14 cellular contexts compared by ENCODE assay signal in genomic region chr12:99249543-99249942, GRCh38.
DNase-seq lines count a peak whose midpoint lies in the region; ATAC-seq, FAIRE-seq and TF ChIP-seq lines count a peak whose summit lies in the region.
"Had no signal": no experiment of that assay in that cellular context is flagged by ENCODE, and none has a peak within 500 bp of the region (broad histone marks: within the 10 kb centered on the region; RNA-seq: fewer than 3 reads in every experiment).

No MANE protein-coding gene starts in this region.

- no peak overlapping the region; the same call in 1 of the 2 replicates for H2AK5ac ChIP-seq in H1 (ENCODE audit: low read depth, low read length)

- no peak overlapping the region for H3K18ac ChIP-seq in H1 (ENCODE audit: extremely low read depth, low read length)

- H2BK20ac ChIP-seq in H1 (ENCODE audit: low read length), result 0 out of 2 replicates have a peak overlapping the region, but pooled peaks have one; percentile 11

- POLR2A ChIA-PET in H1 (lab: Charles Lee; ENCODE audit: partially characterized antibody), result interaction anchor here (1.1 to 2.2 kb wide), 3 partner anchors 9 to 15 kb away, joined by 3 to 5 read pairs (median 4); no protein-coding TSS in a partner anchor

- CTCF ChIA-PET in H1 (lab: Charles Lee; ENCODE audit: partially characterized antibody), result interaction anchor here (1.1 to 3.2 kb wide), 3 partner anchors 9 to 22 kb away, joined by 3 to 15 read pairs (median 9); no protein-coding TSS in a partner anchor

- no peak overlapping the region for H3K27ac Mint-ChIP-seq in neural progenitor cell
- H3K27ac Mint-ChIP-seq: B cell; CD8-positive, alpha-beta T cell had no signal

- H3K14ac ChIP-seq in H1 (ENCODE audit: insufficient read length), result no peak overlapping the region

- no peaks in the 10 kb centered on the region for H4K20me1 ChIP-seq in H1 (replicated peaks in 1 of 2; ENCODE audit: control insufficient read depth in 1 of 2, insufficient read depth in 2 of 2, low read length in 2 of 2)
- H4K20me1 ChIP-seq in neural progenitor cell (ENCODE audit: low read depth), result no peaks in the 10 kb centered on the region
- H4K20me1 ChIP-seq: BLaER1 treated with 17β-estradiol and CSF1 and Interleukin-3, amounts not matched to agents 10 nM and 100 nM had no signal

- H3F3A ChIP-seq in neural progenitor cell (ENCODE audit: low read depth), result peaks cover 3% of the 10 kb centered on the region

- H3K4me3 Mint-ChIP-seq in neural progenitor cell, result no peak overlapping the region
- H3K4me3 Mint-ChIP-seq: B cell; CD8-positive, alpha-beta T cell had no signal

- TF ChIP-seq EP300 in H1 (IDR thresholded peaks at IDR 0.05; ENCODE audit: borderline replicate concordance in 1 of 2, low read depth in 2 of 2, low read length in 2 of 2), result no peak

- ATAC-seq in Right ventricle myocardium superior (ENCODE audit: poor library complexity) (no peak), HG03025 (IDR thresholded peaks at IDR 0.05; ENCODE audit: low FRiP score, unreplicated experiment) (no peak)
- ATAC-seq: CD8-positive, alpha-beta T cell had no signal

- peaks cover under 1% of the 10 kb centered on the region for H3K9me3 Mint-ChIP-seq in neural progenitor cell

- intact Hi-C loops in Right ventricle myocardium superior (cut with DNase I), result no loop called here

- peak overlapping the region; percentile 29 for H4K91ac ChIP-seq in H1 (replicated peaks; ENCODE audit: insufficient read length, low read length)

- H3K27me3 Mint-ChIP-seq in neural progenitor cell (ENCODE audit: insufficient read depth, low read depth), result no peaks in the 10 kb centered on the region
- H3K27me3 Mint-ChIP-seq: B cell had no signal

- H3K4me1 Mint-ChIP-seq in neural progenitor cell, result peaks cover 27% of the 10 kb centered on the region
- H3K4me1 Mint-ChIP-seq: B cell had no signal

- no peaks in the 10 kb centered on the region for H3K79me1 ChIP-seq in H1 (ENCODE audit: low read depth, low read length)

- no peak overlapping the region for H3K4me3 ChIP-seq in HUES48 (ENCODE audit: low read depth, low read length)
- no peak overlapping the region for H3K4me3 ChIP-seq in H1 (ENCODE audit: extremely low read depth in 1 of 4, insufficient read depth in 2 of 4, low read depth in 3 of 4, low read length in 4 of 4)
- H3K4me3 ChIP-seq in neural progenitor cell, result no peak overlapping the region
- H3K4me3 ChIP-seq: BLaER1 treated with 17β-estradiol and CSF1 and Interleukin-3, amounts not matched to agents 10 nM and 100 nM had no signal

- H3K23ac ChIP-seq in H1 (ENCODE audit: insufficient read length), result no peak overlapping the region

- H3K36me3 ChIP-seq in HUES48 (ENCODE audit: control insufficient read depth, insufficient read depth, low read length) (no peaks in the 10 kb centered on the region), H1 (ENCODE audit: control insufficient read depth in 2 of 4, insufficient read depth in 4 of 4, low read length in 3 of 4) (no peaks in the 10 kb centered on the region), neural progenitor cell (no peaks in the 10 kb centered on the region)

- FAIRE-seq in H1 (lab: Jason Lieb, UNC), result no peak

- no peaks in the 10 kb centered on the region for H3K36me3 Mint-ChIP-seq in neural progenitor cell
- H3K36me3 Mint-ChIP-seq: CD8-positive, alpha-beta T cell had no signal

- H3K4ac ChIP-seq in H1 (replicated peaks; ENCODE audit: insufficient read length, low read depth, low read length), result no peak overlapping the region

- H4K5ac ChIP-seq in H1 (ENCODE audit: insufficient read length, low read depth, low read length), result no peak overlapping the region

- 85% methylated on average over 4 of the region's 4 CpGs; no CpG with 5 or more reads in 1 of the 2 experiments for WGBS in H1 (ENCODE audit: extremely low coverage in 1 of 2, insufficient coverage in 1 of 2, insufficient read length in 1 of 2, insufficient replicate concordance in 2 of 2, low coverage in 1 of 2, low lambda C conversion rate in 2 of 2, missing lambda C conversion rate in 1 of 2), 2 experiments

- no peak overlapping the region for H2AFZ ChIP-seq in H1 (ENCODE audit: low read length)
- no peak overlapping the region for H2AFZ ChIP-seq in neural progenitor cell (replicated peaks)

- TF ChIP-seq CTCF in H1 (IDR thresholded peaks at IDR 0.05; ENCODE audit: control extremely low read depth in 1 of 3, insufficient read depth in 1 of 3, low read depth in 1 of 3, low read length in 3 of 3) (no peak), neural progenitor cell (IDR thresholded peaks at IDR 0.05) (no peak)

- no peak for TF ChIP-seq RAD21 in H1 (IDR thresholded peaks at IDR 0.05 in 1 of 2, conservative IDR thresholded peaks at IDR 0.05 in 1 of 2; ENCODE audit: low read depth in 2 of 2, low read length in 2 of 2)

- H3K9ac ChIP-seq in HUES48 (ENCODE audit: low read depth, low read length) (no peak overlapping the region), H1 (replicated peaks in 1 of 4; ENCODE audit: extremely low read depth in 1 of 4, low read depth in 3 of 4, low read length in 3 of 4) (no peak overlapping the region), neural progenitor cell (no peak overlapping the region)
- H3K9ac ChIP-seq: BLaER1 treated with 17β-estradiol and CSF1 and Interleukin-3, amounts not matched to agents 10 nM and 100 nM had no signal

- H3K79me2 ChIP-seq in H1 (ENCODE audit: control insufficient read depth in 1 of 2, insufficient read depth in 2 of 2, low read length in 2 of 2), result no peaks in the 10 kb centered on the region
- H3K79me2 ChIP-seq in neural progenitor cell (ENCODE audit: low read depth), result no peaks in the 10 kb centered on the region

- H3K23me2 ChIP-seq in H1 (ENCODE audit: low read depth, low read length), result no peaks in the 10 kb centered on the region

- TF ChIP-seq POLR2A in H1 (IDR thresholded peaks at IDR 0.05; ENCODE audit: control extremely low read depth in 1 of 2, low read depth in 2 of 2, low read length in 2 of 2), result no peak

- H3K56ac ChIP-seq in H1 (replicated peaks; ENCODE audit: insufficient read length, low read depth, low read length), result no peak overlapping the region

- peak overlapping the region; percentile 47; the same call in 1 of the 2 replicates for H2BK5ac ChIP-seq in H1 (ENCODE audit: low read depth, low read length)

- H2BK120ac ChIP-seq in H1 (replicated peaks; ENCODE audit: low read depth, low read length), result no peak overlapping the region

- no peaks in the 10 kb centered on the region for H3K27me3 ChIP-seq in HUES48 (ENCODE audit: control insufficient read depth, insufficient read depth, low read length)
- H3K27me3 ChIP-seq in H1 (replicated peaks in 1 of 4; ENCODE audit: control insufficient read depth in 3 of 4, extremely low read depth in 1 of 4, insufficient read depth in 3 of 4, low read length in 3 of 4), result no peaks in the 10 kb centered on the region
- H3K27me3 ChIP-seq in neural progenitor cell, result no peaks in the 10 kb centered on the region
- H3K27me3 ChIP-seq: BLaER1 treated with 17β-estradiol and CSF1 and Interleukin-3, amounts not matched to agents 10 nM and 100 nM had no signal

- no peak overlapping the region for H2BK15ac ChIP-seq in H1 (ENCODE audit: low read length)

- H3K4me1 ChIP-seq in HUES48 (ENCODE audit: control insufficient read depth, insufficient read depth, low read length) (peaks cover 21% of the 10 kb centered on the region), H1 (replicated peaks in 1 of 4; ENCODE audit: control insufficient read depth in 3 of 4, insufficient read depth in 4 of 4, low read length in 3 of 4) (peaks cover 1 to 10% (median 7%) of the 10 kb centered on the region in 4 experiments; a peak in 5 of 7 replicates), neural progenitor cell (peaks cover 23% of the 10 kb centered on the region)

- DNase-seq in H1 (ENCODE audit: low read depth in 1 of 2, low spot score in 2 of 2) (no peak), neural progenitor cell (ENCODE audit: low spot score) (no peak), Right ventricle myocardium superior (no peak), GM19240 (ENCODE audit: insufficient read length, low spot score) (no peak), LoVo (ENCODE audit: low spot score) (no peak)
- DNase-seq: Calu3; CD8-positive, alpha-beta T cell; DMS79 treated with DMSO at 0.1 percent for 48 hours; GF-D8; H7 had no signal

- peak overlapping the region; percentile 42 for H3K27ac ChIP-seq in HUES48 (ENCODE audit: low read depth, low read length)
- H3K27ac ChIP-seq in H1 (ENCODE audit: low read depth, low read length), result no peak overlapping the region
- no peak overlapping the region for H3K27ac ChIP-seq in neural progenitor cell
- H3K27ac ChIP-seq: BLaER1 treated with 17β-estradiol and CSF1 and Interleukin-3, amounts not matched to agents 10 nM and 100 nM had no signal

- H3K4me2 ChIP-seq in H1 (ENCODE audit: insufficient read depth in 1 of 2, low read depth in 2 of 2, low read length in 2 of 2) (peak overlapping the region in 1 of 2 experiments; percentile 54; a peak in 1 of 4 replicates), neural progenitor cell (peak overlapping the region; percentile 32)
- H3K4me2 ChIP-seq: BLaER1 treated with 17β-estradiol and CSF1 and Interleukin-3, amounts not matched to agents 10 nM and 100 nM had no signal

- H3K9me3 ChIP-seq in HUES48 (ENCODE audit: control insufficient read depth, insufficient read depth, low read length) (no peaks in the 10 kb centered on the region), H1 (ENCODE audit: insufficient read depth in 2 of 2, low read depth in 1 of 2, low read length in 1 of 2) (no peaks in the 10 kb centered on the region), neural progenitor cell (ENCODE audit: low read depth) (no peaks in the 10 kb centered on the region)

- no peak overlapping the region for H4K8ac ChIP-seq in H1 (ENCODE audit: extremely low read depth, insufficient read depth, low read length)

- peak overlapping the region; percentile 82 for H2BK12ac ChIP-seq in H1 (ENCODE audit: low read depth, low read length)

TF ChIP-seq in H1, 55 proteins besides CTCF, POLR2A, EP300 and RAD21 (continues in another document):
- TF ChIP-seq SP1 (IDR thresholded peaks at IDR 0.05; ENCODE audit: low read depth, low read length) (no peak), SIN3A (conservative IDR thresholded peaks at IDR 0.05 in 1 of 2, IDR thresholded peaks at IDR 0.05 in 1 of 2; ENCODE audit: low read depth in 1 of 2, low read length in 2 of 2) (no peak), TBP (IDR thresholded peaks at IDR 0.05; ENCODE audit: low read depth, low read length) (no peak), ASH2L (IDR thresholded peaks at IDR 0.05; ENCODE audit: low read length) (no peak), USF2 (IDR thresholded peaks at IDR 0.05; ENCODE audit: low read length) (no peak), ZNF274 (IDR thresholded peaks at IDR 0.05; ENCODE audit: borderline replicate concordance, extremely low read depth, low read length) (no peak), KDM5A (IDR thresholded peaks at IDR 0.05; ENCODE audit: low read length) (no peak), TAF7 (optimal IDR thresholded peaks at IDR 0.05; ENCODE audit: borderline replicate concordance, low read depth, low read length) (no peak)
